In the genomic region with DNA sequence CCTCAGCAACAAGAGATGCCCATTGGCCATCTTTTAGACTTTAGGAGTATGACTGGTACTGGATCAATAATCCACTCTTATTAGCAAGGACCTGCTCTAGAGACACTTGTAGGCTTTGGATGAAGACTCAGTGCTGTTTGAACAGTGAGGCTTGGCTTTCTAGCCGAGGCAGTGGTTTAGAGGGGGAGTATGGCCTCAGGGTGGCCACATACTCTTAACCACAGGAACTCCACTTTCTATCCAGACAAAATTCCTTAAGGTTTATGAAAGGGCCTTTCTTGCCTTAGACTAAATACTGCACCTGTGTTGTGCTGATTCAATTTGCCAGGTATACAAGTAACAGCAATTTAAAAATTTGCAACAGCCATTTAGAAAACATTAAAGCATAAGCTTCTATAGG, we compare ENCODE assay signal across 24 cellular contexts.
DNase-seq lines count a peak whose midpoint lies in the region; ATAC-seq and TF ChIP-seq lines count a peak whose summit lies in the region.
"Had no signal": no experiment of that assay in that cellular context is flagged by ENCODE, and none has a peak within 500 bp of the region (broad histone marks: within the 10 kb centered on the region; RNA-seq: fewer than 3 reads in every experiment).

No MANE protein-coding gene starts in this region.

- ATAC-seq in HG03039 (IDR thresholded peaks at IDR 0.05; ENCODE audit: unreplicated experiment): no peak
- no peak for ATAC-seq in GM18505 (IDR thresholded peaks at IDR 0.05; ENCODE audit: unreplicated experiment)
- ATAC-seq: activated CD4-positive, CD25-positive, alpha-beta regulatory T cell treated with anti-CD3 and anti-CD28 coated beads, Interleukin-2, amount 50 U/mL, for 24 hours; activated T-helper 17 cell treated with anti-CD3 and anti-CD28 coated beads, Interleukin-2, amount 50 U/mL, for 72 hours; GM12878; left colon had no signal

- TF ChIP-seq POLR2A in GM18505 (IDR thresholded peaks at IDR 0.05; ENCODE audit: borderline replicate concordance, extremely low read depth, insufficient read depth, insufficient read length): no peak

- peak; percentile 2 for DNase-seq in AG08395 (ENCODE audit: low spot score)
- peak; percentile 26 for DNase-seq in MV-4-11 (lab: John Stamatoyannopoulos, UW)
- peak; percentile 78 for DNase-seq in astrocyte of the hippocampus (ENCODE audit: low read depth, low spot score)
- DNase-seq in iPS-NIHi11 (ENCODE audit: low spot score): peak; percentile 5
- DNase-seq in NCI-H187 treated with DMSO at 0.1 percent for 48 hours (lab: John Stamatoyannopoulos, UW): no peak
- no peak for DNase-seq in NCI-H1105 (lab: John Stamatoyannopoulos, UW)
- DNase-seq: 8988T; C1 segment of cervical spinal cord; central memory CD4-positive, alpha-beta T cell; DMS 273 treated with DMSO at 0.1 percent for 48 hours; effector CD4-positive, alpha-beta T cell; GF-D8; hippocampal formation; left colon; MM.1S; NCI-H187; stimulated activated naive CD4-positive, alpha-beta T cell treated with Interleukin-2 at 50 U/mL for 16 hours; T-helper 2 cell; tibial artery had no signal

Comparison
In these comparisons a context has a peak if more than half of its experiments do, and no peak if none do; other contexts are left out.
1. DNase-seq: peak in AG08395 (single experiment), MV-4-11 (single experiment), astrocyte of the hippocampus (single experiment) and iPS-NIHi11 (single experiment); none in NCI-H187 treated with DMSO at 0.1 percent for 48 hours (single experiment) and NCI-H1105 (single experiment).